In genomic region chr2:660477-661214, GRCh38 we compare ENCODE assay signal across 28 cellular contexts. TPM values are rescaled to one million over a fixed set of nuclear protein-coding genes. Genes with fewer than 3 reads are reported as not detected.
DNase-seq lines count a peak whose midpoint lies in the region; ATAC-seq and TF ChIP-seq lines count a peak whose summit lies in the region.
"Had no signal": no experiment of that assay in that cellular context is flagged by ENCODE, and none has a peak within 500 bp of the region (broad histone marks: within the 10 kb centered on the region; RNA-seq: fewer than 3 reads in every experiment).

No MANE protein-coding gene starts in this region.

- H2BK5ac ChIP-seq in H9 (ENCODE audit: insufficient read length, low read length) (no peak overlapping the region), neuronal stem cell (ENCODE audit: low read length) (no peak overlapping the region)

- H2BK12ac ChIP-seq in H9 (ENCODE audit: insufficient read length, low read depth, low read length) (no peak overlapping the region), neuronal stem cell (ENCODE audit: low read length) (peak overlapping the region; percentile 82)

- H3K79me2 ChIP-seq in H9 (ENCODE audit: insufficient read depth, low read length) = no peaks in the 10 kb centered on the region

- H3K9ac ChIP-seq in H9 (ENCODE audit: extremely low read depth, insufficient read length, low read length) = no peak overlapping the region
- H3K9ac ChIP-seq in neuronal stem cell (ENCODE audit: low read depth, low read length, poor library complexity) = peak overlapping the region; percentile 80

- H4K5ac ChIP-seq in H9 (ENCODE audit: insufficient read length, low read depth, low read length) = no peak overlapping the region

- no peak overlapping the region for H3T11ph ChIP-seq in H9 (ENCODE audit: low read length)

- H2BK20ac ChIP-seq in H9 (ENCODE audit: low read depth, low read length, poor library complexity, severe bottlenecking) = no peak overlapping the region

- no peak overlapping the region; a peak in 1 of 7 replicates for H3K27ac Mint-ChIP-seq in H9
- H3K27ac Mint-ChIP-seq: activated naive CD4-positive, alpha-beta T cell treated with anti-CD3 and anti-CD28 coated beads, Interleukin-2, amount 50 U/mL, for 24 hours; activated T-helper 2 cell treated with anti-CD3 and anti-CD28 coated beads, Interferon-gamma antibody, Interleukin-2, Interleukin-4, amounts not matched to agents 10 μg/mL and 5 μg/mL and 100 μg/mL, durations not matched to agents 14 hours and 24 hours and 36 hours; HFFc6; stimulated activated memory B cell treated with anti-CD40 and anti-IgM and Interleukin-4, amounts not matched to agents 10 μg/mL and 1 μg/mL and 100 μg/mL, for 72 hours had no signal

- no CpG with 5 or more reads among the region's 26 CpGs for WGBS in H9 (ENCODE audit: extremely low coverage, insufficient read length, low lambda C conversion rate)
- no CpG with 5 or more reads among the region's 26 CpGs for WGBS in neuronal stem cell (ENCODE audit: extremely low coverage in 2 of 2, insufficient read length in 2 of 2, insufficient replicate concordance in 1 of 2), 2 donors

- peaks cover 4 to 22% of the 10 kb centered on the region in 2 donors for H3K36me3 ChIP-seq in neuronal stem cell (replicated peaks in 1 of 2; ENCODE audit: control insufficient read depth in 2 of 2, insufficient read depth in 2 of 2, low read length in 2 of 2)
- H3K36me3 ChIP-seq: BE2C, colonic mucosa, prostate gland had no signal

- no peak overlapping the region for H3K4ac ChIP-seq in H9 (ENCODE audit: low read depth, low read length)
- peak overlapping the region; percentile 5 for H3K4ac ChIP-seq in neuronal stem cell (ENCODE audit: low read length)

- no peak overlapping the region for H2BK120ac ChIP-seq in H9 (ENCODE audit: low read depth, low read length, poor library complexity, severe bottlenecking)
- peak overlapping the region; percentile 2 for H2BK120ac ChIP-seq in neuronal stem cell (ENCODE audit: low read depth, low read length)

- H3K79me1 ChIP-seq in H9 (ENCODE audit: insufficient read depth, low read depth, low read length, poor library complexity, severe bottlenecking) (no peaks in the 10 kb centered on the region), neuronal stem cell (ENCODE audit: low read depth, low read length) (no peaks in the 10 kb centered on the region)

- no peak for ATAC-seq in GM18873 (IDR thresholded peaks at IDR 0.05; ENCODE audit: low FRiP score, unreplicated experiment)
- ATAC-seq: effector memory CD8-positive, alpha-beta T cell; left lobe of liver; stimulated activated memory B cell treated with anti-CD40 and anti-IgM and Interleukin-4, amounts not matched to agents 10 μg/mL and 1 μg/mL and 100 μg/mL, for 72 hours had no signal

- H3K9me3 Mint-ChIP-seq in H9 = peaks cover 10 to 12% of the 10 kb centered on the region in 2 experiments

- H3K4me1 Mint-ChIP-seq in H9 = 0 out of 4 replicates have a peak, but pooled peaks cover 0 to 2% of the 10 kb centered on the region in 2 experiments

- H3K4me2 ChIP-seq in H9 (ENCODE audit: insufficient read depth, insufficient read length, low read length) (no peak overlapping the region), neuronal stem cell (ENCODE audit: insufficient read depth, low read length, poor library complexity, severe bottlenecking) (no peak overlapping the region)

- no peak overlapping the region for H3K4me3 Mint-ChIP-seq in H9
- H3K4me3 Mint-ChIP-seq: activated naive CD4-positive, alpha-beta T cell treated with anti-CD3 and anti-CD28 coated beads, Interleukin-2, amount 50 U/mL, for 24 hours; effector memory CD8-positive, alpha-beta T cell; HFFc6; stimulated activated memory B cell treated with anti-CD40 and anti-IgM and Interleukin-4, amounts not matched to agents 10 μg/mL and 1 μg/mL and 100 μg/mL, for 72 hours had no signal

- no peak overlapping the region for H3K56ac ChIP-seq in H9 (ENCODE audit: insufficient read length, low read depth, low read length)

- no peak overlapping the region for H2AK5ac ChIP-seq in H9 (ENCODE audit: insufficient read length, low read length)
- H2AK5ac ChIP-seq in neuronal stem cell (ENCODE audit: low read depth, low read length) = peak overlapping the region; percentile 82

- no peak overlapping the region for H2AFZ ChIP-seq in H9 (ENCODE audit: low read length)
- peak overlapping the region; percentile 53 for H2AFZ ChIP-seq in neuronal stem cell (ENCODE audit: low read length)

- H3K27ac ChIP-seq in H9 (ENCODE audit: insufficient read length, low read depth, low read length) = no peak overlapping the region
- H3K27ac ChIP-seq in neuronal stem cell (replicated peaks; ENCODE audit: low read length) = no peak overlapping the region
- H3K27ac ChIP-seq: colonic mucosa, heart left ventricle, neutrophil, prostate gland, sigmoid colon, SK-N-MC, suprapubic skin had no signal

- H3K23ac ChIP-seq in H9 (ENCODE audit: insufficient read length, low read depth, low read length) (no peak overlapping the region), neuronal stem cell (ENCODE audit: low read depth, low read length, poor library complexity) (peak overlapping the region; percentile 92)

- no peaks in the 10 kb centered on the region for H4K20me1 ChIP-seq in H9 (ENCODE audit: control insufficient read depth, insufficient read depth, insufficient read length)

- H2BK15ac ChIP-seq in H9 (ENCODE audit: low read depth, low read length) (no peak overlapping the region), neuronal stem cell (ENCODE audit: low read length) (no peak overlapping the region)

- H3K36me3 Mint-ChIP-seq in H9 (ENCODE audit: insufficient read depth in 1 of 3, low read depth in 3 of 3) = peaks cover 10 to 21% (median 16%) of the 10 kb centered on the region in 3 experiments

- H4K91ac ChIP-seq in H9 (ENCODE audit: insufficient read length, low read depth, low read length) (no peak overlapping the region), neuronal stem cell (ENCODE audit: low read depth, low read length, poor library complexity) (peak overlapping the region; percentile 50)

- H3K4me1 ChIP-seq in H9 (ENCODE audit: insufficient read depth, low read length) = no peaks in the 10 kb centered on the region
- peaks cover 0 to 3% of the 10 kb centered on the region in 2 donors for H3K4me1 ChIP-seq in neuronal stem cell (ENCODE audit: control insufficient read depth in 2 of 2, insufficient read depth in 1 of 2, low read depth in 1 of 2, low read length in 2 of 2)
- H3K4me1 ChIP-seq: BE2C, colonic mucosa, prostate gland, sigmoid colon, suprapubic skin had no signal

- H3K14ac ChIP-seq in H9 (ENCODE audit: insufficient read depth, low read length) (no peak overlapping the region), neuronal stem cell (ENCODE audit: low read length) (peak overlapping the region; percentile 72)

- H3K23me2 ChIP-seq in H9 (ENCODE audit: insufficient read length, low read depth, low read length, poor library complexity, severe bottlenecking) = no peaks in the 10 kb centered on the region

- H4K8ac ChIP-seq in H9 (replicated peaks; ENCODE audit: insufficient read length, low read depth, low read length) = no peak overlapping the region
- no peak overlapping the region for H4K8ac ChIP-seq in neuronal stem cell (ENCODE audit: low read depth, low read length)

- H3K9me3 ChIP-seq in H9 (ENCODE audit: control insufficient read depth, low read depth, low read length) (peaks cover 8% of the 10 kb centered on the region), neuronal stem cell (replicated peaks in 1 of 2; ENCODE audit: control insufficient read depth in 2 of 2, insufficient read depth in 1 of 2, low read depth in 1 of 2, low read length in 2 of 2) (peaks cover 6 to 14% of the 10 kb centered on the region in 2 donors)
- H3K9me3 ChIP-seq: BE2C, colonic mucosa, prostate gland, suprapubic skin had no signal

- peaks cover 14% of the 10 kb centered on the region for H3K27me3 Mint-ChIP-seq in H9 (ENCODE audit: low read depth)
- H3K27me3 Mint-ChIP-seq: activated naive CD4-positive, alpha-beta T cell treated with anti-CD3 and anti-CD28 coated beads, Interleukin-2, amount 50 U/mL, for 24 hours had no signal

- no peaks in the 10 kb centered on the region for H3K27me3 ChIP-seq in H9 (ENCODE audit: insufficient read depth, low read length)
- peaks cover 0 to 2% (median 0%) of the 10 kb centered on the region in 3 experiments for H3K27me3 ChIP-seq in neuronal stem cell (ENCODE audit: control insufficient read depth in 3 of 3, insufficient read depth in 3 of 3, low read depth in 1 of 3, low read length in 3 of 3)
- H3K27me3 ChIP-seq: BE2C, colonic mucosa had no signal

- H3K4me3 ChIP-seq in neuronal stem cell (ENCODE audit: low read length in 2 of 2) = peak overlapping the region in 1 of 2 donors; percentile 12
- H3K4me3 ChIP-seq: colonic mucosa, heart left ventricle, prostate gland, sigmoid colon, SK-N-MC, suprapubic skin had no signal

- H3K18ac ChIP-seq in H9 (ENCODE audit: insufficient read length, low read depth, low read length) (no peak overlapping the region), neuronal stem cell (ENCODE audit: low read length) (peak overlapping the region; percentile 93)

- no peak for TF ChIP-seq CTCF in H9 (conservative IDR thresholded peaks at IDR 0.05)

- DNase-seq in NCI-H82 (lab: John Stamatoyannopoulos, UW) = peak; percentile 21
- DNase-seq in NCI-H82 treated with DMSO at 0.1 percent for 48 hours (lab: John Stamatoyannopoulos, UW; ENCODE audit: unreplicated experiment) = no peak
- peak; percentile 74 for DNase-seq in H9
- DNase-seq in ecto neural progenitor cell (ENCODE audit: low spot score) = peak; percentile 54
- DNase-seq in neuronal stem cell (ENCODE audit: low spot score) = no peak
- DNase-seq in NCI-H2107 treated with DMSO at 0.1 percent for 48 hours (lab: John Stamatoyannopoulos, UW; ENCODE audit: unreplicated experiment) = no peak
- no peak for DNase-seq in amygdala (lab: John Stamatoyannopoulos, UW)
- DNase-seq: ACHN; activated CD4-positive, alpha-beta T cell treated with anti-CD3 and anti-CD28 coated beads, Interleukin-2, amount 50 U/mL, for 48 hours; BE2C; colonic mucosa; effector memory CD8-positive, alpha-beta T cell; heart left ventricle; HFFc6; Karpas-422; mesenchymal stem cell; NCI-H187 treated with DMSO at 0.1 percent for 48 hours; sigmoid colon; stimulated activated CD4-positive, alpha-beta T cell treated with anti-CD3 and anti-CD28 coated beads, Interleukin-4, amount 100 ng/mL, for 4 hours had no signal

RNA-seq across cellular contexts. Expression of gene TMEM18, which starts 16.6 kb away (rescaled TPM):
- 28.3 and 30.7 TPM in 2 replicates for total RNA-seq in H9 (2021)
- 33.2 TPM for polyA plus RNA-seq in neuronal stem cell (2013, experiment 1 of 2)
- polyA plus RNA-seq in neuronal stem cell (2013, experiment 2 of 2) = 35.6 TPM

Comparison
In these comparisons a context has a peak if more than half of its experiments do, and no peak if none do; other contexts are left out.
1. DNase-seq: peak in NCI-H82 (single experiment), H9 (single experiment) and ecto neural progenitor cell (single experiment); none in NCI-H82 treated with DMSO at 0.1 percent for 48 hours (single experiment), neuronal stem cell (single experiment), NCI-H2107 treated with DMSO at 0.1 percent for 48 hours (single experiment) and amygdala (0 of 56).